In the genomic region with DNA sequence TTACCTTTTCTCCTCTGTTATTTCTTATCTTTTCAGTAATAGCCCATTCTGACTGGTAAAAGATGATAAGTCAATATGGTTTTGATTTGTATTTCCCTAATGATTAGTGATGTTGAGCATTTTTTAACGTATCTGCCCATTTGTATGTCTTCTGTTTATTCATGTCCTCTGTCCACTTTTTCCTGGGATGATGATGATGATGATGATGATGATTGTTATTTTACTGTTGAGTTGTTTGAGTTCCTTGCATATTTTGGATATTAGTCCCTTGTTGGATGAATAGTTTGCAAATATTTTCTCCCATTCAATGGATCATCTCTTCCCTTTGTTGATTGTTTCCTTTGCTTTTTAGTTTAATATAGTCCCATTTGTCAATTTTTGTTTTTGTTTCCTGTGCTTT, we compare ENCODE assay signal across 1 cellular context.
TF ChIP-seq lines count a peak whose summit lies in the region.

No MANE protein-coding gene starts in this region.

TF ChIP-seq in HepG2, 621 proteins besides CTCF, POLR2A, EP300 and RAD21:
- TF ChIP-seq CREB1 (IDR thresholded peaks at IDR 0.05) (peak; percentile 58; the same call in 1 of the 2 replicates), CREB1 (CRISPR knock-in tag; IDR thresholded peaks at IDR 0.05) (no peak), ZSCAN22 (CRISPR knock-in tag; IDR thresholded peaks at IDR 0.05) (no peak)
